19 cellular contexts compared by ENCODE assay signal in the genomic region with DNA sequence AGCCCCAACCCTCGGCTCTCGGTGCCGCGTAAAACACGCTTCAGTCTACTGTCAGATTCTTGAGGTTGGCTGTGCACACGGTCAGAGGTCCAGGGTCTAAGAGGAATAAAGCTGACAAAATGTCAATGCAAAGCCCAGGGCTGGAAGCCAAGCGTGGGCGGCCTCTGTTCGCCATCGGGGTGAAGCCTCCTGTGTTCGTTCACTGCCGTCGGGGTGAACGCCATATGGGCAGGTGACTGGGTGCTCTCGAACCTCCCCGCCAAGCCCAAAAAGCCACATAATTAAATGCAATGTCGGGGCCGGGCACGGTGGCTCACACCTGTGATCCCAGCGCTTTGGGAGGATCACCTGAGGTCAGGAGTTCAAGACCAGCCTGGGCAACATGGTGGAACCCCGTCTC. TPM values are rescaled to one million over a fixed set of nuclear protein-coding genes. Genes with fewer than 3 reads are reported as not detected.
DNase-seq lines count a peak whose midpoint lies in the region; ATAC-seq, FAIRE-seq and TF ChIP-seq lines count a peak whose summit lies in the region.
"Had no signal": no experiment of that assay in that cellular context is flagged by ENCODE, and none has a peak within 500 bp of the region (broad histone marks: within the 10 kb centered on the region; RNA-seq: fewer than 3 reads in every experiment).

No MANE protein-coding gene starts in this region.

- TF ChIP-seq CTCF in K562 (IDR thresholded peaks at IDR 0.05 in 2 of 3, conservative IDR thresholded peaks at IDR 0.05 in 1 of 3; ENCODE audit: insufficient read depth in 2 of 3, low read depth in 1 of 3, low read length in 3 of 3) (no peak), osteoblast (IDR thresholded peaks at IDR 0.05; ENCODE audit: extremely low read depth, low read depth, low read length) (no peak), OCI-LY7 (conservative IDR thresholded peaks at IDR 0.05; ENCODE audit: low read length) (no peak)

- peak overlapping the region; percentile 73 for H3K9ac ChIP-seq in BLaER1
- no peak overlapping the region for H3K9ac ChIP-seq in K562 (ENCODE audit: insufficient read depth in 1 of 2, low read depth in 2 of 2, low read length in 2 of 2)
- H3K9ac ChIP-seq in mesenchymal stem cell (ENCODE audit: low read length): no peak overlapping the region

- H2AK5ac ChIP-seq in mesenchymal stem cell (ENCODE audit: low read length, severe bottlenecking): no peak overlapping the region

- TF ChIP-seq RAD21 in K562 (CRISPR knock-in tag; conservative IDR thresholded peaks at IDR 0.05 in 1 of 2, IDR thresholded peaks at IDR 0.05 in 1 of 2): no peak

- 16% methylated on average over 17 of the region's 21 CpGs for WGBS in K562 (ENCODE audit: insufficient coverage, low coverage, missing lambda C conversion rate)
- 98% methylated on average over 21 of the region's 21 CpGs for WGBS in mesenchymal stem cell

- intact Hi-C loops in K562 (cut with micrococcal nuclease): no loop called here
- intact Hi-C loops in OCI-LY7 (cut with micrococcal nuclease; ENCODE audit: unreplicated experiment): no loop called here

- no peak for FAIRE-seq in K562 (lab: Jason Lieb, UNC)
- FAIRE-seq: A204.1, G401.6 had no signal

- no peak for TF ChIP-seq EP300 in K562 (IDR thresholded peaks at IDR 0.05; ENCODE audit: low read length)

- H3K18ac ChIP-seq in mesenchymal stem cell (ENCODE audit: low read depth in 1 of 2, low read length in 2 of 2): no peak overlapping the region

- no peaks in the 10 kb centered on the region for H3K9me2 ChIP-seq in OCI-LY7 (ENCODE audit: insufficient read depth, low read length)

- H3K4ac ChIP-seq in mesenchymal stem cell (ENCODE audit: low read depth in 1 of 2, low read length in 2 of 2): no peak overlapping the region

- no peaks in the 10 kb centered on the region for H3K79me2 ChIP-seq in K562 (ENCODE audit: control insufficient read depth, insufficient read depth, low read length)
- H3K79me2 ChIP-seq in osteoblast (ENCODE audit: insufficient read depth, low read length): peaks cover 3% of the 10 kb centered on the region
- no peaks in the 10 kb centered on the region for H3K79me2 ChIP-seq in OCI-LY7 (ENCODE audit: insufficient read depth, low read depth, low read length)

- CTCF ChIA-PET in K562 (lab: Yijun Ruan, JAX; ENCODE audit: low intra/inter-chr PET ratio) (no interaction called here), OCI-LY7 (lab: Charles Lee; ENCODE audit: unreplicated experiment) (no interaction called here)

- H3K14ac ChIP-seq in mesenchymal stem cell (ENCODE audit: low read length in 2 of 2): no peak overlapping the region

- H3K27ac ChIP-seq in BLaER1 (peak overlapping the region; percentile 79), K562 (ENCODE audit: extremely low read depth, low read depth, low read length) (no peak overlapping the region), mesenchymal stem cell (ENCODE audit: low read length, poor library complexity, severe bottlenecking) (no peak overlapping the region), osteoblast (ENCODE audit: low read depth, low read length) (no peak overlapping the region), OCI-LY7 (ENCODE audit: low read depth, low read length, poor library complexity, severe bottlenecking) (no peak overlapping the region)
- H3K27ac ChIP-seq: 22Rv1 had no signal

- no peak overlapping the region for H2BK120ac ChIP-seq in mesenchymal stem cell (ENCODE audit: low read depth, low read length)

- in situ Hi-C loops in K562 (cut with MboI): no loop called here

- H3K4me1 ChIP-seq in BLaER1 (peaks cover 90% of the 10 kb centered on the region), K562 (replicated peaks in 1 of 2; ENCODE audit: control insufficient read depth in 2 of 2, insufficient read depth in 2 of 2, low read length in 2 of 2) (no peaks in the 10 kb centered on the region), mesenchymal stem cell (ENCODE audit: control insufficient read depth, insufficient read depth, low read depth, low read length) (peaks cover 2% of the 10 kb centered on the region), osteoblast (ENCODE audit: insufficient read depth, low read length) (no peaks in the 10 kb centered on the region), OCI-LY7 (ENCODE audit: insufficient read depth, low read length, poor library complexity, severe bottlenecking) (no peaks in the 10 kb centered on the region)

- H2BK15ac ChIP-seq in mesenchymal stem cell (ENCODE audit: low read depth, poor library complexity, severe bottlenecking): no peak overlapping the region

- peaks cover 50% of the 10 kb centered on the region; the same call in 1 of the 2 replicates for H4K20me1 ChIP-seq in BLaER1
- H4K20me1 ChIP-seq in K562 (replicated peaks; ENCODE audit: control insufficient read depth, insufficient read depth, low read length): no peaks in the 10 kb centered on the region
- peaks cover 7% of the 10 kb centered on the region for H4K20me1 ChIP-seq in osteoblast (ENCODE audit: insufficient read depth, low read length)
- H4K20me1 ChIP-seq in OCI-LY7 (ENCODE audit: insufficient read depth, low read length): no peaks in the 10 kb centered on the region

- no peak overlapping the region for H4K91ac ChIP-seq in mesenchymal stem cell (ENCODE audit: low read length)

- TF ChIP-seq POLR2A in K562 (conservative IDR thresholded peaks at IDR 0.05): no peak

- H3K9me1 ChIP-seq in K562 (ENCODE audit: control insufficient read depth, insufficient read depth, low read length): no peaks in the 10 kb centered on the region

- H3K23ac ChIP-seq in mesenchymal stem cell (ENCODE audit: low read length in 2 of 2): no peak overlapping the region

- DNase-seq in K562 (ENCODE audit: extremely low read depth in 1 of 4, low spot score in 3 of 4) (no peak), mesenchymal stem cell (no peak), osteoblast (ENCODE audit: insufficient read length, low spot score, missing footprints) (peak; percentile 72), OCI-LY7 (ENCODE audit: low spot score) (no peak), ureter (ENCODE audit: low spot score) (no peak)
- DNase-seq: C1 segment of cervical spinal cord; Calu3; CD4-positive, alpha-beta memory T cell; COR-L47; DMS53; DND-41; H9; HFFc6 had no signal

- H3K27me3 ChIP-seq in BLaER1 (no peaks in the 10 kb centered on the region), K562 (ENCODE audit: control insufficient read depth in 2 of 2, insufficient read depth in 2 of 2, low read length in 2 of 2) (peaks cover 20 to 55% of the 10 kb centered on the region in 2 experiments), mesenchymal stem cell (ENCODE audit: control insufficient read depth in 1 of 2, insufficient read depth in 1 of 2, low read length in 2 of 2) (peaks cover 0 to 4% of the 10 kb centered on the region in 2 experiments), osteoblast (ENCODE audit: insufficient read depth, low read length) (no peaks in the 10 kb centered on the region)

- H4K8ac ChIP-seq in mesenchymal stem cell (ENCODE audit: low read length): peak overlapping the region; percentile 7

- H2AFZ ChIP-seq in K562 (ENCODE audit: low read depth, low read length): no peak overlapping the region
- H2AFZ ChIP-seq in mesenchymal stem cell (ENCODE audit: low read depth, low read length): no peak overlapping the region
- no peak overlapping the region for H2AFZ ChIP-seq in osteoblast (ENCODE audit: low read length)
- no peak overlapping the region for H2AFZ ChIP-seq in OCI-LY7 (ENCODE audit: low read length)
- H2AFZ ChIP-seq: GM23338 had no signal

- ATAC-seq in K562 (no peak), GM18861 (IDR thresholded peaks at IDR 0.05; ENCODE audit: unreplicated experiment) (no peak)

- POLR2A ChIA-PET in K562 (lab: Yijun Ruan, JAX): no interaction called here
- POLR2A ChIA-PET in OCI-LY7 (lab: Charles Lee): no interaction called here

- no peak overlapping the region for H2BK12ac ChIP-seq in mesenchymal stem cell (ENCODE audit: low read length in 2 of 2)

- H2BK5ac ChIP-seq in mesenchymal stem cell (ENCODE audit: low read depth, low read length, poor library complexity, severe bottlenecking): no peak overlapping the region

- H3K36me3 ChIP-seq in BLaER1 (peaks cover 61% of the 10 kb centered on the region), K562 (ENCODE audit: control insufficient read depth, insufficient read depth, low read length) (no peaks in the 10 kb centered on the region), mesenchymal stem cell (ENCODE audit: control insufficient read depth in 1 of 2, insufficient read depth in 2 of 2, low read depth in 1 of 2, low read length in 2 of 2) (peaks cover 0 to 49% of the 10 kb centered on the region in 2 experiments), osteoblast (ENCODE audit: insufficient read depth, low read length) (peaks cover 4% of the 10 kb centered on the region), OCI-LY7 (ENCODE audit: insufficient read depth, low read length) (no peaks in the 10 kb centered on the region)

- H3K79me1 ChIP-seq in mesenchymal stem cell (replicated peaks; ENCODE audit: low read length, poor library complexity, severe bottlenecking): peaks cover 43% of the 10 kb centered on the region

- H3K4me3 ChIP-seq in BLaER1 (0 out of 2 replicates have a peak overlapping the region, but pooled peaks have one; percentile 13), K562 (no peak overlapping the region), mesenchymal stem cell (ENCODE audit: insufficient read depth in 1 of 2, low read depth in 1 of 2, low read length in 2 of 2) (no peak overlapping the region), osteoblast (ENCODE audit: insufficient read depth, low read length) (no peak overlapping the region), OCI-LY7 (ENCODE audit: low read depth, low read length, poor library complexity, severe bottlenecking) (no peak overlapping the region)
- H3K4me3 ChIP-seq: GM23338 had no signal

- H3K4me2 ChIP-seq in BLaER1 (peak overlapping the region; percentile 89), K562 (ENCODE audit: insufficient read depth, low read length) (no peak overlapping the region), mesenchymal stem cell (ENCODE audit: low read length, poor library complexity, severe bottlenecking) (no peak overlapping the region), osteoblast (ENCODE audit: insufficient read depth, low read length) (no peak overlapping the region), OCI-LY7 (ENCODE audit: low read length) (no peak overlapping the region)
- H3K4me2 ChIP-seq: GM23338 had no signal

- H3K9me3 ChIP-seq in BLaER1 (peaks cover 19% of the 10 kb centered on the region), K562 (replicated peaks; ENCODE audit: control insufficient read depth, insufficient read depth, low read depth, low read length) (no peaks in the 10 kb centered on the region), mesenchymal stem cell (ENCODE audit: control insufficient read depth, low read length) (peaks cover 3% of the 10 kb centered on the region), osteoblast (ENCODE audit: low read depth, low read length) (no peaks in the 10 kb centered on the region), OCI-LY7 (ENCODE audit: low read length) (no peaks in the 10 kb centered on the region)

- BruUV-seq in K562 (replicated peaks; lab: Mats Ljungman, UMichigan): no TSS peak
- no TSS peak for BruUV-seq in OCI-LY7 (replicated peaks; lab: Mats Ljungman, UMichigan)

RNA-seq across cellular contexts. Expression of gene MRM3, which starts 44.6 kb away (rescaled TPM):
- 19.2 and 25.8 TPM in 2 replicates for total RNA-seq in K562 (2011; cell fraction: chromatin; rRNA removed; ENCODE audit: low replicate concordance)
- 44.0 and 47.0 TPM in 2 replicates for total RNA-seq in K562 (2011; cell fraction: nucleolus; rRNA removed)
- 23.2 and 27.1 TPM in 2 replicates for total RNA-seq in K562 (2011; cell fraction: nucleoplasm; rRNA removed)
- total RNA-seq in K562 (2014; rRNA removed) (24.8 and 40.6 TPM in 2 replicates), K562 (2014; rRNA removed; fragmentation: Illumina TruSeq; extraction: Trizol) (16.4 and 19.4 TPM in 2 replicates), K562 (2015; rRNA removed; fragmentation: Illumina TruSeq; extraction: Trizol) (18.3 and 19.5 TPM in 2 replicates), K562 (2021) (21.2 and 23.0 TPM in 2 replicates), osteoblast (16.5 and 19.5 TPM in 2 replicates), OCI-LY7 (2022) (24.0 and 29.5 TPM in 2 replicates), ureter (10.7 TPM)
- polyA plus RNA-seq in K562 (2011; rRNA removed) (19.0 and 23.5 TPM in 2 replicates), K562 (2014; fragmentation: Illumina TruSeq; extraction: Trizol) (13.6 and 18.1 TPM in 2 replicates), K562 (2014; fragmentation: Nextera tagmentation; extraction: Ambion mirVana) (1 to 10 TPM; 2.4 to 3.7 TPM), K562 (2014; rRNA removed) (19.4 and 24.4 TPM in 2 replicates)
- polyA plus RNA-seq in K562 (2011; cell fraction: cytosol; rRNA removed): 15.6 and 17.3 TPM in 2 replicates
- 13.2 and 17.1 TPM in 2 replicates for polyA plus RNA-seq in K562 (2011; cell fraction: nucleus; rRNA removed)
- polyA plus RNA-seq in K562 (2012): 11.2 and 20.0 TPM in 2 replicates
- polyA minus RNA-seq in K562 (2011; rRNA and poly(A)+ RNA removed): 21.9 and 22.4 TPM in 2 replicates
- 12.9 and 13.9 TPM in 2 replicates for polyA minus RNA-seq in K562 (2011; cell fraction: cytosol; rRNA and poly(A)+ RNA removed)
- 18.4 and 26.4 TPM in 2 replicates for polyA minus RNA-seq in K562 (2011; cell fraction: nucleus; rRNA and poly(A)+ RNA removed)
- 6.9 TPM for polyA plus RNA-seq in mesenchymal stem cell (2013, experiment 1 of 2)
- 6.6 TPM for polyA plus RNA-seq in mesenchymal stem cell (2013, experiment 2 of 2)
- 35.8 and 47.1 TPM in 2 replicates for total RNA-seq in OCI-LY7 (2014; rRNA removed; shearing (Covaris generic))

RNA-seq across cellular contexts. Expression of gene GLOD4, which starts 44.7 kb away (rescaled TPM):
- total RNA-seq in K562 (2011; cell fraction: chromatin; rRNA removed; ENCODE audit: low replicate concordance): 41.8 and 82.0 TPM in 2 replicates
- 22.0 and 26.6 TPM in 2 replicates for total RNA-seq in K562 (2011; cell fraction: nucleolus; rRNA removed)
- 56.0 and 74.9 TPM in 2 replicates for total RNA-seq in K562 (2011; cell fraction: nucleoplasm; rRNA removed)
- total RNA-seq in K562 (2014; rRNA removed) (45.3 and 52.0 TPM in 2 replicates), K562 (2014; rRNA removed; fragmentation: Illumina TruSeq; extraction: Trizol) (52.7 and 61.4 TPM in 2 replicates), K562 (2015; rRNA removed; fragmentation: Illumina TruSeq; extraction: Trizol) (49.8 and 54.6 TPM in 2 replicates), K562 (2021) (55.2 and 64.9 TPM in 2 replicates), osteoblast (39.4 and 43.3 TPM in 2 replicates), OCI-LY7 (2022) (79.7 and 86.8 TPM in 2 replicates), ureter (72.4 TPM)
- polyA plus RNA-seq in K562 (2011; rRNA removed) (45.6 and 65.9 TPM in 2 replicates), K562 (2014; fragmentation: Illumina TruSeq; extraction: Trizol) (67.2 and 67.6 TPM in 2 replicates), K562 (2014; fragmentation: Nextera tagmentation; extraction: Ambion mirVana) (100 to 1,000 TPM in 1 of 2 experiments, 10 to 100 TPM in 1; 62.3 to 109 TPM), K562 (2014; rRNA removed) (69.2 and 81.7 TPM in 2 replicates)
- 17.8 and 37.4 TPM in 2 replicates for polyA plus RNA-seq in K562 (2011; cell fraction: cytosol; rRNA removed)
- 33.7 and 46.6 TPM in 2 replicates for polyA plus RNA-seq in K562 (2011; cell fraction: nucleus; rRNA removed)
- 47.2 and 69.3 TPM in 2 replicates for polyA plus RNA-seq in K562 (2012)
- polyA minus RNA-seq in K562 (2011; rRNA and poly(A)+ RNA removed): 42.2 and 59.2 TPM in 2 replicates
- polyA minus RNA-seq in K562 (2011; cell fraction: cytosol; rRNA and poly(A)+ RNA removed): 14.0 and 15.5 TPM in 2 replicates
- 12.1 and 17.2 TPM in 2 replicates for polyA minus RNA-seq in K562 (2011; cell fraction: nucleus; rRNA and poly(A)+ RNA removed)
- 35.2 TPM for polyA plus RNA-seq in mesenchymal stem cell (2013, experiment 1 of 2)
- polyA plus RNA-seq in mesenchymal stem cell (2013, experiment 2 of 2): 34.5 TPM
- total RNA-seq in OCI-LY7 (2014; rRNA removed; shearing (Covaris generic)): 48.4 and 80.2 TPM in 2 replicates
